15 cellular contexts compared by ENCODE assay signal in the genomic region with DNA sequence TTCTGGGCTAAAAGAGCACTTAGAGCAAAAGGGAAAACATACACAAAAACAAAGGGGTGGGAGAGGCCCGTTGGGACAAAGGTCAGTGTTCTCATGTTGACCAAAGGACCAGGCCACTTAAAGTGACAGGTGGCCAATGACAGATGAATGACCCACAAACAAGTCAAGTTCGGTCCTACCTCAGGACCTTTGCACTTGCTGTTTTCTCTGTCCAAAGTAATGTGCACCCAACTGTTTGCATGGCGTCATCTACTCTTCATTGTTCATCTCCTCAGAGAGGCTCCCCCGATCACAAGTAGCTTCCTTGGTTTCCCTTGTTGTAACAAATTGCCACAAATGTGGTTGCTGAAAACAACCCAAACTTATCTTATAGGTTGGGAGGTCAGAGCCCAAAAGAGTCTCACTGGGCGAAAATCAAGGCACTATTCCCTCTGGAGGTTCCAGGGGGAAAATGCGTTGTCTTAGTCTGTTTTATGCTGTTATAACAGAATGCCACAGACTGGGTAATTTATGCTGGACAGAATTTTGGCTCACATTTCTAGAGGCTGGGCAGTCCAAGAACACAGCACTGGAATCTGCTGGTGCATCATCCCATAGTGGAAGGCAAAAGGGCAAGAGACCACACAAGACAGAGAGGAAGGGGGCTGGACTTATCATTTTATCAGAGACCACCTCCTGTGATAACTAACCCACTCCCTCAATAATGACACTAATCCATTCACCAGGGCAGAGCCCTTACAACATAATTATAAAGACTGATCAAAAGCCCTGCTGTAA.
"Had no signal": no experiment of that assay in that cellular context is flagged by ENCODE, and none has a peak within 500 bp of the region (broad histone marks: within the 10 kb centered on the region; RNA-seq: fewer than 3 reads in every experiment).

No MANE protein-coding gene starts in this region.

- H3K36me3 Mint-ChIP-seq: natural killer cell treated with Interleukin-12 subunit alpha and Interleukin-12 subunit beta and Interleukin-15 and Interleukin-18, amount 100 ng/mL, for 72 hours had no signal

- H3K4me3 Mint-ChIP-seq: activated CD8-positive, alpha-beta T cell treated with anti-CD3 and anti-CD28 coated beads for 36 hours; activated T-cell treated with anti-CD3 and anti-CD28 coated beads, Interleukin-2, amount 50 U/mL, for 4 hours; natural killer cell treated with Interleukin-12 subunit alpha and Interleukin-12 subunit beta and Interleukin-15 and Interleukin-18, amount 100 ng/mL, for 72 hours; stimulated activated naive B cell treated with anti-CD40 and anti-IgM and Interleukin-4, amounts not matched to agents 10 μg/mL and 1 μg/mL and 100 μg/mL, for 72 hours; T-helper 1 cell treated with Interleukin-12 subunit alpha and Interleukin-12 subunit beta and Interleukin-4 antibody, amounts not matched to agents 30 μg/mL and 1 μg/mL, for 36 hours had no signal

- H3K27ac ChIP-seq: coronary artery had no signal

- DNase-seq: activated CD4-positive, alpha-beta T cell treated with anti-CD3 and anti-CD28 coated beads for 48 hours; activated CD8-positive, alpha-beta T cell treated with anti-CD3 and anti-CD28 coated beads for 36 hours; activated effector memory CD4-positive, alpha-beta T cell treated with anti-CD3 and anti-CD28 coated beads, Interleukin-2, amount 50 U/mL, for 16 hours; activated T-cell treated with anti-CD3 and anti-CD28 coated beads, Interleukin-2, amount 50 U/mL, for 4 hours; effector CD8-positive, alpha-beta T cell; esophagus squamous epithelium; hippocampal formation; kidney glomerular epithelial cell; stimulated activated CD4-positive, alpha-beta T cell treated with anti-CD3 and anti-CD28 coated beads, Interleukin-2, amount 100 ng/mL, for 48 hours; stimulated activated naive B cell treated with anti-CD40 and anti-IgM and Interleukin-4, amounts not matched to agents 10 μg/mL and 1 μg/mL and 100 μg/mL, for 72 hours had no signal

- H3K36me3 ChIP-seq: esophagus squamous epithelium had no signal

- H3K4me3 ChIP-seq: coronary artery, esophagus squamous epithelium, tibial nerve had no signal

- ATAC-seq: activated CD8-positive, alpha-beta T cell treated with anti-CD3 and anti-CD28 coated beads for 36 hours; activated naive CD4-positive, alpha-beta T cell treated with anti-CD3 and anti-CD28 coated beads, Interleukin-2, amount 50 U/mL, for 72 hours; activated T-cell treated with anti-CD3 and anti-CD28 coated beads, Interleukin-2, amount 50 U/mL, for 4 hours had no signal

- H3K27me3 Mint-ChIP-seq: stimulated activated naive B cell treated with anti-CD40 and anti-IgM and Interleukin-4, amounts not matched to agents 10 μg/mL and 1 μg/mL and 100 μg/mL, for 72 hours had no signal

- H3K9me3 ChIP-seq: esophagus squamous epithelium had no signal

- H3K27me3 ChIP-seq: tibial nerve had no signal

- H3K27ac Mint-ChIP-seq: activated CD8-positive, alpha-beta T cell treated with anti-CD3 and anti-CD28 coated beads for 36 hours; activated naive CD4-positive, alpha-beta T cell treated with anti-CD3 and anti-CD28 coated beads, Interleukin-2, amount 50 U/mL, for 72 hours; natural killer cell treated with Interleukin-12 subunit alpha and Interleukin-12 subunit beta and Interleukin-15 and Interleukin-18, amount 100 ng/mL, for 72 hours; stimulated activated naive B cell treated with anti-CD40 and anti-IgM and Interleukin-4, amounts not matched to agents 10 μg/mL and 1 μg/mL and 100 μg/mL, for 72 hours; T-helper 1 cell treated with Interleukin-12 subunit alpha and Interleukin-12 subunit beta and Interleukin-4 antibody, amounts not matched to agents 30 μg/mL and 1 μg/mL, for 36 hours had no signal

- H3K9me3 Mint-ChIP-seq: natural killer cell treated with Interleukin-12 subunit alpha and Interleukin-12 subunit beta and Interleukin-15 and Interleukin-18, amount 100 ng/mL, for 72 hours; T-helper 1 cell treated with Interleukin-12 subunit alpha and Interleukin-12 subunit beta and Interleukin-4 antibody, amounts not matched to agents 30 μg/mL and 1 μg/mL, for 36 hours had no signal
